In genomic region chr13:77374786-77375185, GRCh38 we compare ENCODE assay signal across 12 cellular contexts. TPM values are rescaled to one million over a fixed set of nuclear protein-coding genes. Genes with fewer than 3 reads are reported as not detected.
DNase-seq lines count a peak whose midpoint lies in the region; ATAC-seq and TF ChIP-seq lines count a peak whose summit lies in the region.
"Had no signal": no experiment of that assay in that cellular context is flagged by ENCODE, and none has a peak within 500 bp of the region (broad histone marks: within the 10 kb centered on the region; RNA-seq: fewer than 3 reads in every experiment).

No MANE protein-coding gene starts in this region.

- H3K36me3 Mint-ChIP-seq in endodermal cell (ENCODE audit: low read depth) (no peaks in the 10 kb centered on the region), mesothelial cell of epicardium (no peaks in the 10 kb centered on the region)
- H3K36me3 Mint-ChIP-seq: activated naive CD8-positive, alpha-beta T cell treated with anti-CD3 and anti-CD28 coated beads, Interleukin-2, amount 10 ng/mL, durations not matched to agents 7 days and 5 days; immature natural killer cell had no signal

- H3K27me3 Mint-ChIP-seq in endodermal cell (ENCODE audit: insufficient read depth) (no peaks in the 10 kb centered on the region), mesothelial cell of epicardium (ENCODE audit: low read depth) (no peaks in the 10 kb centered on the region)

- TF ChIP-seq CTCF in HL-60 (IDR thresholded peaks at IDR 0.05; ENCODE audit: insufficient read depth, low read length) (no peak), endodermal cell (conservative IDR thresholded peaks at IDR 0.05) (no peak), mesothelial cell of epicardium (IDR thresholded peaks at IDR 0.05; ENCODE audit: unreplicated experiment) (no peak)

- no peak overlapping the region for H3K4me3 ChIP-seq in HL-60 (replicated peaks; ENCODE audit: insufficient read depth, low read length)
- no peak overlapping the region for H3K4me3 ChIP-seq in endodermal cell (ENCODE audit: low read length)
- H3K4me3 ChIP-seq in effector memory CD4-positive, alpha-beta T cell (ENCODE audit: insufficient read depth, low read depth, low read length, poor library complexity, severe bottlenecking) = no peak overlapping the region

- H3K9me3 Mint-ChIP-seq in endodermal cell (no peaks in the 10 kb centered on the region), mesothelial cell of epicardium (no peaks in the 10 kb centered on the region)
- H3K9me3 Mint-ChIP-seq: activated naive CD8-positive, alpha-beta T cell treated with anti-CD3 and anti-CD28 coated beads, Interleukin-2, amount 10 ng/mL, durations not matched to agents 7 days and 5 days; immature natural killer cell had no signal

- H3K27me3 ChIP-seq in HL-60 (ENCODE audit: insufficient read depth, poor library complexity, severe bottlenecking) (no peaks in the 10 kb centered on the region), endodermal cell (ENCODE audit: control insufficient read depth, insufficient read depth, low read length, poor library complexity, severe bottlenecking) (no peaks in the 10 kb centered on the region)
- no peaks in the 10 kb centered on the region for H3K27me3 ChIP-seq in effector memory CD4-positive, alpha-beta T cell (replicated peaks; ENCODE audit: control insufficient read depth, insufficient read depth, low read length, poor library complexity, severe bottlenecking)

- no peak overlapping the region for H3K9ac ChIP-seq in endodermal cell (ENCODE audit: extremely low read depth, low read length, poor library complexity, severe bottlenecking)

- 69% methylated on average over 2 of the region's 2 CpGs; no CpG with 5 or more reads in 1 of the 2 experiments for WGBS in endodermal cell (ENCODE audit: insufficient coverage in 1 of 2, insufficient read length in 1 of 2), 2 experiments

- H3K4me1 Mint-ChIP-seq in endodermal cell = peaks cover 20% of the 10 kb centered on the region
- H3K4me1 Mint-ChIP-seq in mesothelial cell of epicardium = no peaks in the 10 kb centered on the region
- H3K4me1 Mint-ChIP-seq: immature natural killer cell had no signal

- 0 out of 2 replicates have a peak overlapping the region, but pooled peaks have one; percentile 22 for H3K27ac ChIP-seq in HL-60 (replicated peaks)
- H3K27ac ChIP-seq in endodermal cell (ENCODE audit: low read depth, low read length) = no peak overlapping the region
- H3K27ac ChIP-seq in effector memory CD4-positive, alpha-beta T cell (ENCODE audit: insufficient read depth, low read length, poor library complexity, severe bottlenecking) = no peak overlapping the region

- peak in 1 of 2 experiments; percentile 28 for DNase-seq in HL-60 (ENCODE audit: low read depth in 1 of 2, low spot score in 1 of 2)
- peak; percentile 48 for DNase-seq in endodermal cell
- DNase-seq in DMS53 treated with DMSO at 0.1 percent for 48 hours (lab: John Stamatoyannopoulos, UW; ENCODE audit: unreplicated experiment) = no peak
- DNase-seq in mesothelial cell of epicardium (ENCODE audit: low spot score in 2 of 2, unreplicated experiment in 2 of 2) = no peak
- no peak for DNase-seq in effector memory CD4-positive, alpha-beta T cell
- DNase-seq: activated naive CD8-positive, alpha-beta T cell treated with anti-CD3 and anti-CD28 coated beads, Interleukin-2, amount 10 ng/mL, durations not matched to agents 7 days and 5 days; cortex of kidney; immature natural killer cell; stimulated activated CD4-positive, alpha-beta T cell treated with anti-CD3 and anti-CD28 coated beads, Interleukin-4, amount 100 ng/mL, for 4 hours had no signal

- H3K9me3 ChIP-seq in endodermal cell (ENCODE audit: control insufficient read depth, low read length) = no peaks in the 10 kb centered on the region
- H3K9me3 ChIP-seq in effector memory CD4-positive, alpha-beta T cell (ENCODE audit: control insufficient read depth, low read length) = no peaks in the 10 kb centered on the region

- no peak overlapping the region for H3K4me3 Mint-ChIP-seq in endodermal cell
- H3K4me3 Mint-ChIP-seq in mesothelial cell of epicardium = no peak overlapping the region
- H3K4me3 Mint-ChIP-seq: activated naive CD8-positive, alpha-beta T cell treated with anti-CD3 and anti-CD28 coated beads, Interleukin-2, amount 10 ng/mL, durations not matched to agents 7 days and 5 days; immature natural killer cell had no signal

- H3K4me1 ChIP-seq in endodermal cell (ENCODE audit: control insufficient read depth, insufficient read depth, low read length) = no peaks in the 10 kb centered on the region
- H3K4me1 ChIP-seq in effector memory CD4-positive, alpha-beta T cell (ENCODE audit: control insufficient read depth, insufficient read depth, low read length, poor library complexity, severe bottlenecking) = no peaks in the 10 kb centered on the region

- no peaks in the 10 kb centered on the region for H3K36me3 ChIP-seq in endodermal cell (ENCODE audit: control insufficient read depth, insufficient read depth, low read length)
- no peaks in the 10 kb centered on the region for H3K36me3 ChIP-seq in effector memory CD4-positive, alpha-beta T cell (ENCODE audit: control insufficient read depth, insufficient read depth, low read length)

- H3K27ac Mint-ChIP-seq in endodermal cell = no peak overlapping the region
- no peak overlapping the region for H3K27ac Mint-ChIP-seq in mesothelial cell of epicardium
- H3K27ac Mint-ChIP-seq: activated naive CD8-positive, alpha-beta T cell treated with anti-CD3 and anti-CD28 coated beads, Interleukin-2, amount 10 ng/mL, durations not matched to agents 7 days and 5 days; immature natural killer cell had no signal

- peak; percentile 84 for ATAC-seq in GM18511 (IDR thresholded peaks at IDR 0.05; ENCODE audit: unreplicated experiment)
- ATAC-seq in GM21529 (IDR thresholded peaks at IDR 0.05; ENCODE audit: unreplicated experiment) = peak; percentile 74
- no peak for ATAC-seq in HG03025 (IDR thresholded peaks at IDR 0.05; ENCODE audit: low FRiP score, unreplicated experiment)

RNA-seq across cellular contexts. Expression of gene MYCBP2, which starts 47.9 kb away (rescaled TPM):
- 10 to 100 TPM; 32.5 to 32.9 TPM for total RNA-seq in endodermal cell
- 23.6 TPM for polyA plus RNA-seq in endodermal cell (2013, experiment 1 of 2)
- 25.3 TPM for polyA plus RNA-seq in endodermal cell (2013, experiment 2 of 2)
- 65.9 to 72.3 TPM (median 67.7 TPM) in 3 replicates for total RNA-seq in mesothelial cell of epicardium
